11 cellular contexts compared by ENCODE assay signal in genomic region chr19:57282011-57282636, GRCh38. TPM values are rescaled to one million over a fixed set of nuclear protein-coding genes. Genes with fewer than 3 reads are reported as not detected.
DNase-seq lines count a peak whose midpoint lies in the region; ATAC-seq, FAIRE-seq and TF ChIP-seq lines count a peak whose summit lies in the region.
"Had no signal": no experiment of that assay in that cellular context is flagged by ENCODE, and none has a peak within 500 bp of the region (broad histone marks: within the 10 kb centered on the region; RNA-seq: fewer than 3 reads in every experiment).

No MANE protein-coding gene starts in this region.

- dilution Hi-C loops in keratinocyte (cut with MboI; ENCODE audit: extremely low pct_ligation_motif_present, low sequenced_read_pairs), result no loop called here

- no peak for TF ChIP-seq CTCF in keratinocyte (optimal IDR thresholded peaks at IDR 0.05 in 1 of 3, IDR thresholded peaks at IDR 0.05 in 1 of 3, conservative IDR thresholded peaks at IDR 0.05 in 1 of 3; ENCODE audit: extremely low read depth in 1 of 3, insufficient read depth in 2 of 3, low read length in 3 of 3)

- H3K27ac Mint-ChIP-seq in activated naive CD4-positive, alpha-beta T cell treated with anti-CD3 and anti-CD28 coated beads, Interleukin-2, amount 50 U/mL, for 72 hours, result no peak overlapping the region

- no peak for FAIRE-seq in keratinocyte (lab: Jason Lieb, UNC)

- peak; percentile 9 to 53 for ATAC-seq in activated naive CD4-positive, alpha-beta T cell treated with anti-CD3 and anti-CD28 coated beads, Interleukin-2, amount 50 U/mL, for 72 hours
- ATAC-seq in GM18873 (IDR thresholded peaks at IDR 0.05; ENCODE audit: low FRiP score, unreplicated experiment) (no peak), HG02885 (IDR thresholded peaks at IDR 0.05; ENCODE audit: poor library complexity, unreplicated experiment) (no peak)

- H3K79me2 ChIP-seq in keratinocyte (ENCODE audit: control insufficient read depth, insufficient read depth, low read length), result peaks cover 67% of the 10 kb centered on the region

- H3K9me1 ChIP-seq in keratinocyte (ENCODE audit: control insufficient read depth, extremely low read depth, insufficient read depth, low read length), result no peaks in the 10 kb centered on the region

- H3K9ac ChIP-seq in keratinocyte (ENCODE audit: control insufficient read depth, extremely low read depth, insufficient read depth, low read length), result peak overlapping the region; percentile 81

- H2AFZ ChIP-seq in keratinocyte (ENCODE audit: control insufficient read depth, low read length), result no peak overlapping the region

- H3K36me3 ChIP-seq in keratinocyte (ENCODE audit: control insufficient read depth in 2 of 2, extremely low read depth in 1 of 2, insufficient read depth in 2 of 2, low read length in 2 of 2), result peaks cover 17 to 37% of the 10 kb centered on the region in 2 experiments

- peaks cover 26 to 46% of the 10 kb centered on the region in 2 donors for H3K36me3 Mint-ChIP-seq in activated naive CD4-positive, alpha-beta T cell treated with anti-CD3 and anti-CD28 coated beads, Interleukin-2, amount 50 U/mL, for 72 hours

- peak; percentile 25 for DNase-seq in stimulated activated CD4-positive, alpha-beta T cell treated with anti-CD3 and anti-CD28 coated beads, Interleukin-1b, Interleukin-23, amount 100 ng/mL, for 48 hours
- no peak for DNase-seq in stimulated activated CD4-positive, alpha-beta T cell treated with anti-CD3 and anti-CD28 coated beads, Interleukin-4, amount 100 ng/mL, for 4 hours
- DNase-seq in activated naive CD4-positive, alpha-beta T cell treated with anti-CD3 and anti-CD28 coated beads, Interleukin-2, amount 50 U/mL, for 72 hours (ENCODE audit: low spot score in 2 of 2), result peak in 1 of 2 donors; percentile 58
- peak; percentile 73 for DNase-seq in keratinocyte (ENCODE audit: low read depth, low spot score)
- DNase-seq in NCI-H2107 treated with DMSO at 0.1 percent for 48 hours (lab: John Stamatoyannopoulos, UW; ENCODE audit: unreplicated experiment), result no peak
- no peak for DNase-seq in NCI-H774 (lab: John Stamatoyannopoulos, UW)
- DNase-seq: amygdala, NCI-H526 treated with DMSO at 0.1 percent for 48 hours, nucleus accumbens had no signal

- H3K27ac ChIP-seq in keratinocyte (ENCODE audit: control insufficient read depth, insufficient read depth, low read length), result peak overlapping the region; percentile 99

- H3K4me1 ChIP-seq in keratinocyte (ENCODE audit: control insufficient read depth, extremely low read depth, insufficient read depth, low read length), result peaks cover 38% of the 10 kb centered on the region

- peak overlapping the region; percentile 61 to 81 (median 70) for H3K4me3 ChIP-seq in keratinocyte (ENCODE audit: control insufficient read depth in 2 of 3, extremely low read depth in 1 of 3, insufficient read depth in 2 of 3, low read depth in 1 of 3, low read length in 3 of 3)

- H4K20me1 ChIP-seq in keratinocyte (ENCODE audit: control insufficient read depth, extremely low read depth, insufficient read depth, low read length), result peaks cover 11% of the 10 kb centered on the region

- no peaks in the 10 kb centered on the region for H3K27me3 ChIP-seq in keratinocyte (ENCODE audit: control insufficient read depth, extremely low read depth, insufficient read depth, low read length)

- peaks cover 3 to 21% of the 10 kb centered on the region in 2 donors for H3K9me3 Mint-ChIP-seq in activated naive CD4-positive, alpha-beta T cell treated with anti-CD3 and anti-CD28 coated beads, Interleukin-2, amount 50 U/mL, for 72 hours

- peak overlapping the region; percentile 95 for H3K4me2 ChIP-seq in keratinocyte (ENCODE audit: control insufficient read depth, extremely low read depth, insufficient read depth, low read depth, low read length)

- no peaks in the 10 kb centered on the region for H3K9me3 ChIP-seq in keratinocyte (ENCODE audit: control insufficient read depth, low read depth, low read length)

RNA-seq across cellular contexts. Expression of gene ZNF460, which starts 1.8 kb away (rescaled TPM):
- total RNA-seq in activated naive CD4-positive, alpha-beta T cell treated with anti-CD3 and anti-CD28 coated beads, Interleukin-2, amount 50 U/mL, for 72 hours, result 10 to 100 TPM; 66.0 to 80.4 TPM
- 10.3 to 16.9 TPM (median 15.2 TPM) in 3 replicates for polyA plus RNA-seq in keratinocyte
- polyA plus RNA-seq in keratinocyte (2011; ENCODE audit: low read depth), result 10.3 TPM
- 4.2 and 5.9 TPM in 2 replicates for polyA plus RNA-seq in keratinocyte (2011; cell fraction: cytosol; rRNA removed)
- polyA plus RNA-seq in keratinocyte (2011; cell fraction: nucleus; rRNA removed), result 42.5 and 43.0 TPM in 2 replicates
- 2.1 and 10.8 TPM in 2 replicates for polyA plus RNA-seq in keratinocyte (2012; ENCODE audit: low replicate concordance)
- polyA minus RNA-seq in keratinocyte, result 99.8 to 260 TPM (median 199 TPM) in 3 replicates
- 67.9 TPM for polyA minus RNA-seq in keratinocyte (2011; cell fraction: cytosol; rRNA and poly(A)+ RNA removed)
- 228 and 328 TPM in 2 replicates for polyA minus RNA-seq in keratinocyte (2011; cell fraction: nucleus; rRNA and poly(A)+ RNA removed)

RNA-seq across cellular contexts. Expression of gene ZNF543, which starts 38.1 kb away (rescaled TPM):
- 1 to 10 TPM; 3.4 to 7.0 TPM for total RNA-seq in activated naive CD4-positive, alpha-beta T cell treated with anti-CD3 and anti-CD28 coated beads, Interleukin-2, amount 50 U/mL, for 72 hours
- 2.1 to 2.9 TPM (median 2.5 TPM) in 3 replicates for polyA plus RNA-seq in keratinocyte
- polyA plus RNA-seq in keratinocyte (2011; ENCODE audit: low read depth), result 1.4 TPM
- polyA plus RNA-seq in keratinocyte (2011; cell fraction: cytosol; rRNA removed), result 0.99 and 1.4 TPM in 2 replicates
- 3.3 and 3.8 TPM in 2 replicates for polyA plus RNA-seq in keratinocyte (2011; cell fraction: nucleus; rRNA removed)
- polyA plus RNA-seq in keratinocyte (2012; ENCODE audit: low replicate concordance), result 1.5 and 2.6 TPM in 2 replicates
- 3.2 to 9.7 TPM (median 9.5 TPM) in 3 replicates for polyA minus RNA-seq in keratinocyte
- 5.6 TPM for polyA minus RNA-seq in keratinocyte (2011; cell fraction: cytosol; rRNA and poly(A)+ RNA removed)
- 7.6 and 13.2 TPM in 2 replicates for polyA minus RNA-seq in keratinocyte (2011; cell fraction: nucleus; rRNA and poly(A)+ RNA removed)

RNA-seq across cellular contexts. Expression of gene ZNF805, which starts 41.7 kb away (rescaled TPM):
- 10 to 100 TPM in 1 of 2 donors, 1 to 10 TPM in 1; 8.9 to 21.5 TPM for total RNA-seq in activated naive CD4-positive, alpha-beta T cell treated with anti-CD3 and anti-CD28 coated beads, Interleukin-2, amount 50 U/mL, for 72 hours
- 3.2 to 5.8 TPM (median 4.3 TPM) in 3 replicates for polyA plus RNA-seq in keratinocyte
- polyA plus RNA-seq in keratinocyte (2011; ENCODE audit: low read depth), result 0.47 TPM
- 1.3 and 2.2 TPM in 2 replicates for polyA plus RNA-seq in keratinocyte (2011; cell fraction: cytosol; rRNA removed)
- polyA plus RNA-seq in keratinocyte (2011; cell fraction: nucleus; rRNA removed), result 6.0 and 6.9 TPM in 2 replicates
- 2.0 and 4.3 TPM in 2 replicates for polyA plus RNA-seq in keratinocyte (2012; ENCODE audit: low replicate concordance)
- 18.2 to 27.9 TPM (median 24.4 TPM) in 3 replicates for polyA minus RNA-seq in keratinocyte
- 14.0 TPM for polyA minus RNA-seq in keratinocyte (2011; cell fraction: cytosol; rRNA and poly(A)+ RNA removed)
- 20.4 and 35.3 TPM in 2 replicates for polyA minus RNA-seq in keratinocyte (2011; cell fraction: nucleus; rRNA and poly(A)+ RNA removed)

RNA-seq across cellular contexts. Expression of gene AURKC, which starts 51.3 kb away (rescaled TPM):
- 1 to 10 TPM; 1.2 to 1.4 TPM for total RNA-seq in activated naive CD4-positive, alpha-beta T cell treated with anti-CD3 and anti-CD28 coated beads, Interleukin-2, amount 50 U/mL, for 72 hours
- polyA plus RNA-seq in keratinocyte, result 0.54 to 0.94 TPM (median 0.70 TPM) in 3 replicates
- polyA plus RNA-seq in keratinocyte (2011; ENCODE audit: low read depth), result 0.51 TPM
- 0.55 and 0.56 TPM in 2 replicates for polyA plus RNA-seq in keratinocyte (2011; cell fraction: cytosol; rRNA removed)
- polyA plus RNA-seq in keratinocyte (2011; cell fraction: nucleus; rRNA removed), result 0.96 and 1.6 TPM in 2 replicates
- polyA plus RNA-seq in keratinocyte (2012; ENCODE audit: low replicate concordance), result 0.55 and 2.5 TPM in 2 replicates
- 0.58 to 0.82 TPM in 2 of 3 replicates, not detected in the other for polyA minus RNA-seq in keratinocyte
- polyA minus RNA-seq in keratinocyte (2011; cell fraction: cytosol; rRNA and poly(A)+ RNA removed), result not detected
- polyA minus RNA-seq in keratinocyte (2011; cell fraction: nucleus; rRNA and poly(A)+ RNA removed), result not detected in 2 replicates

Comparison
In these comparisons a context has a peak if more than half of its experiments do, and no peak if none do; other contexts are left out.
1. DNase-seq: peak in stimulated activated CD4-positive, alpha-beta T cell treated with anti-CD3 and anti-CD28 coated beads, Interleukin-1b, Interleukin-23, amount 100 ng/mL, for 48 hours (single experiment) and keratinocyte (single experiment); none in stimulated activated CD4-positive, alpha-beta T cell treated with anti-CD3 and anti-CD28 coated beads, Interleukin-4, amount 100 ng/mL, for 4 hours (0 of 2), NCI-H2107 treated with DMSO at 0.1 percent for 48 hours (single experiment) and NCI-H774 (single experiment).
2. ATAC-seq: peak in activated naive CD4-positive, alpha-beta T cell treated with anti-CD3 and anti-CD28 coated beads, Interleukin-2, amount 50 U/mL, for 72 hours (2 of 2); none in GM18873 (single experiment) and HG02885 (single experiment).